ENCODE assay signal across 8 cellular contexts in genomic region chr2:65129613-65130439, GRCh38. TPM values are rescaled to one million over a fixed set of nuclear protein-coding genes. Genes with fewer than 3 reads are reported as not detected.
A peak's percentile ranks its signal among the peaks of the same experiment; 100 is the strongest.
DNase-seq lines count a peak whose midpoint lies in the region; ATAC-seq and TF ChIP-seq lines count a peak whose summit lies in the region.

RAB1A (minus strand) TSS chr2:65130106; CDS start chr2:65129915, 191 bp downstream.

- H3K9me3 Mint-ChIP-seq in activated naive CD8-positive, alpha-beta T cell treated with anti-CD3 and anti-CD28 coated beads, Interleukin-2, amount 10 ng/mL, durations not matched to agents 7 days and 5 days = no peaks in the 10 kb centered on the region

- H3K27ac ChIP-seq in SU-DHL-6 (ENCODE audit: low read depth, low read length) (peak within 1 kb of the TSS; percentile 56), ovary (peak within 1 kb of the TSS; percentile 85 to 86), thyroid gland (peak within 1 kb of the TSS; percentile 94 to 99 (median 98))

- TF ChIP-seq CTCF in GM12873 (IDR thresholded peaks at IDR 0.05; ENCODE audit: insufficient read depth, low read depth, low read length, missing control alignments) = peak; percentile 44
- TF ChIP-seq CTCF in SU-DHL-6 (IDR thresholded peaks at IDR 0.05; ENCODE audit: insufficient read depth, low read length, poor library complexity, severe bottlenecking) = no peak
- TF ChIP-seq CTCF in ovary (IDR thresholded peaks at IDR 0.05) = peak; percentile 28 to 61 (median 43)
- TF ChIP-seq CTCF in thyroid gland (IDR thresholded peaks at IDR 0.05) = peak in 3 of 6 experiments; percentile 15 to 50 (median 42)

- H3K4me3 ChIP-seq in SU-DHL-6 (ENCODE audit: insufficient read depth, low read length, poor library complexity, severe bottlenecking) (peak within 1 kb of the TSS; percentile 85), ovary (peak within 1 kb of the TSS; percentile 76), thyroid gland (replicated peaks in 1 of 3) (peak within 1 kb of the TSS; percentile 88 to 95 (median 93))

- H3K27me3 ChIP-seq in SU-DHL-6 (ENCODE audit: low read length) (no peaks in the 10 kb centered on the region), ovary (no peaks in the 10 kb centered on the region), thyroid gland (no peaks in the 10 kb centered on the region)

- peak within 1 kb of the TSS; percentile 87 for H2AFZ ChIP-seq in SU-DHL-6 (ENCODE audit: low read depth, low read length, severe bottlenecking)

- H3K9me3 ChIP-seq in SU-DHL-6 (ENCODE audit: insufficient read depth, low read length) (no peaks in the 10 kb centered on the region), ovary (no peaks in the 10 kb centered on the region), thyroid gland (no peaks in the 10 kb centered on the region)

- H3K4me1 Mint-ChIP-seq in activated naive CD8-positive, alpha-beta T cell treated with anti-CD3 and anti-CD28 coated beads, Interleukin-2, amount 10 ng/mL, durations not matched to agents 7 days and 5 days = peaks cover 27% of the 10 kb centered on the region

- H3F3A ChIP-seq in SU-DHL-6 (ENCODE audit: insufficient read depth) = peaks cover 11% of the 10 kb centered on the region

- WGBS in ovary, 3 donors = 1% methylated on average over 62 to 73 of the region's 73 CpGs
- WGBS in thyroid gland, 2 donors = 0% methylated on average over 27 to 39 of the region's 73 CpGs

- peaks cover 51% of the 10 kb centered on the region for H3K79me2 ChIP-seq in SU-DHL-6 (ENCODE audit: insufficient read depth, low read length)

- peaks cover 5% of the 10 kb centered on the region for H3K36me3 Mint-ChIP-seq in activated naive CD8-positive, alpha-beta T cell treated with anti-CD3 and anti-CD28 coated beads, Interleukin-2, amount 10 ng/mL, durations not matched to agents 7 days and 5 days

- peak within 1 kb of the TSS; percentile 100 for H3K4me3 Mint-ChIP-seq in activated naive CD8-positive, alpha-beta T cell treated with anti-CD3 and anti-CD28 coated beads, Interleukin-2, amount 10 ng/mL, durations not matched to agents 7 days and 5 days

- DNase-seq in NCI-H128 (lab: John Stamatoyannopoulos, UW; ENCODE audit: unreplicated experiment) = peak; percentile 93
- DNase-seq in activated naive CD8-positive, alpha-beta T cell treated with anti-CD3 and anti-CD28 coated beads, Interleukin-2, amount 10 ng/mL, durations not matched to agents 7 days and 5 days = peak; percentile 97
- peak; percentile 98 to 100 (median 99) for DNase-seq in head of caudate nucleus
- peak; percentile 99 to 100 (median 99) for DNase-seq in ovary
- DNase-seq in thyroid gland = peak; percentile 99 to 100

- intact Hi-C loops in head of caudate nucleus (cut with DNase I) (loop anchor here (2.0 to 10.0 kb wide), 3 partner anchors 73 to 305 kb away; partner anchors contain the start of genes ACTR2, CEP68 and SPRED2), ovary (cut with DNase I) (loop anchor here in 3 of 4 donors (2.0 to 10.0 kb wide), 4 partner anchors 55 to 1285 kb away; partner anchors contain the start of genes CEP68 (in 1 of the 3) and UGP2 (in 1 of the 3)), thyroid gland (cut with DNase I) (no loop called here)

- TF ChIP-seq POLR2A in ovary (IDR thresholded peaks at IDR 0.05) = peak; percentile 96
- TF ChIP-seq POLR2A in thyroid gland (IDR thresholded peaks at IDR 0.05) = peak; percentile 76 to 96

- peak within 1 kb of the TSS; percentile 94 for H3K9ac ChIP-seq in SU-DHL-6 (ENCODE audit: low read length)

- peak within 1 kb of the TSS; percentile 99 for H3K27ac Mint-ChIP-seq in activated naive CD8-positive, alpha-beta T cell treated with anti-CD3 and anti-CD28 coated beads, Interleukin-2, amount 10 ng/mL, durations not matched to agents 7 days and 5 days

- peaks cover 24% of the 10 kb centered on the region for H4K20me1 ChIP-seq in SU-DHL-6 (ENCODE audit: low read depth, low read length)

- H3K36me3 ChIP-seq in SU-DHL-6 (ENCODE audit: low read length) (no peaks in the 10 kb centered on the region), ovary (no peaks in the 10 kb centered on the region), thyroid gland (no peaks in the 10 kb centered on the region)

- peak; percentile 76 for TF ChIP-seq EP300 in ovary (IDR thresholded peaks at IDR 0.05)

- H3K4me1 ChIP-seq in ovary (ENCODE audit: insufficient read depth) = peaks cover 14% of the 10 kb centered on the region
- peaks cover 8 to 28% of the 10 kb centered on the region in 2 donors for H3K4me1 ChIP-seq in thyroid gland

- H3K9me2 ChIP-seq in SU-DHL-6 (replicated peaks; ENCODE audit: insufficient read depth, low read length) = no peaks in the 10 kb centered on the region

- ATAC-seq in HG02759 (IDR thresholded peaks at IDR 0.05; ENCODE audit: unreplicated experiment) = peak; percentile 98
- peak; percentile 97 for ATAC-seq in activated naive CD8-positive, alpha-beta T cell treated with anti-CD3 and anti-CD28 coated beads, Interleukin-2, amount 10 ng/mL, durations not matched to agents 7 days and 5 days (ENCODE audit: low read depth)

- peaks cover 2% of the 10 kb centered on the region for H3K27me3 Mint-ChIP-seq in activated naive CD8-positive, alpha-beta T cell treated with anti-CD3 and anti-CD28 coated beads, Interleukin-2, amount 10 ng/mL, durations not matched to agents 7 days and 5 days

- peak within 1 kb of the TSS; percentile 91 for H3K4me2 ChIP-seq in SU-DHL-6 (ENCODE audit: low read depth, low read length, poor library complexity, severe bottlenecking)

- POLR2A ChIA-PET in activated naive CD8-positive, alpha-beta T cell treated with anti-CD3 and anti-CD28 coated beads, Interleukin-2, amount 10 ng/mL, durations not matched to agents 7 days and 5 days (lab: Charles Lee) = interaction anchor here (0.6 to 3.1 kb wide), 26 partner anchors 9 to 1541 kb away, joined by 3 to 43 read pairs (median 4); partner anchors contain the start of genes ACTR2, CEP68, MDH1 and WDPCP

RNA-seq across cellular contexts. Expression of gene RAB1A, which starts in this region (rescaled TPM):
- 10 to 100 TPM; 55.5 to 61.9 TPM for total RNA-seq in activated naive CD8-positive, alpha-beta T cell treated with anti-CD3 and anti-CD28 coated beads, Interleukin-2, amount 10 ng/mL, durations not matched to agents 7 days and 5 days
- total RNA-seq in ovary = 100 to 1,000 TPM in 4 of 7 donors, 10 to 100 TPM in 3; 57.5 to 118 (median 104) TPM
- 100 to 1,000 TPM in 1 of 2 donors, 10 to 100 TPM in 1; 78.4 to 125 TPM for polyA plus RNA-seq in ovary
- total RNA-seq in thyroid gland = 100 to 1,000 TPM in 2 of 4 donors, 10 to 100 TPM in 2; 87.1 to 114 (median 98.8) TPM

Comparison
In these comparisons a context has a peak if more than half of its experiments do, and no peak if none do; other contexts are left out.
1. Peak in every context shown above with its lines: DNase-seq, ATAC-seq, H3K4me3 ChIP-seq and H3K27ac ChIP-seq.